ENCODE assay signal across 11 cellular contexts in genomic region chr16:10983175-10983558, GRCh38. TPM values are rescaled to one million over a fixed set of nuclear protein-coding genes. Genes with fewer than 3 reads are reported as not detected.
A peak's percentile ranks its signal among the peaks of the same experiment; 100 is the strongest.
DNase-seq lines count a peak whose midpoint lies in the region; ATAC-seq, FAIRE-seq and TF ChIP-seq lines count a peak whose summit lies in the region.
"Had no signal": no experiment of that assay in that cellular context is flagged by ENCODE, and none has a peak within 500 bp of the region (broad histone marks: within the 10 kb centered on the region; RNA-seq: fewer than 3 reads in every experiment).

No MANE protein-coding gene starts in this region.

- no peak for DNase-seq in activated CD8-positive, alpha-beta memory T cell treated with anti-CD3 and anti-CD28 coated beads, Interleukin-2, amount 10 ng/mL, durations not matched to agents 7 days and 5 days
- DNase-seq in activated CD8-positive, alpha-beta memory T cell treated with anti-CD3 and anti-CD28 coated beads for 24 hours: no peak
- DNase-seq in GM19239 (ENCODE audit: insufficient read length, low spot score) (no peak), memory B cell (ENCODE audit: low spot score in 2 of 2) (no peak), DMS114 treated with DMSO at 0.1 percent for 48 hours (lab: John Stamatoyannopoulos, UW; ENCODE audit: unreplicated experiment) (no peak), osteocyte (ENCODE audit: extremely low spot score, unreplicated experiment) (no peak)
- DNase-seq: islet precursor cell had no signal

- H3K4me2 ChIP-seq in OCI-LY3 (ENCODE audit: low read length): peak overlapping the region; percentile 84

- TF ChIP-seq CTCF in OCI-LY3 (IDR thresholded peaks at IDR 0.05; ENCODE audit: low read depth, low read length): peak; percentile 55
- no peak for TF ChIP-seq CTCF in osteocyte (IDR thresholded peaks at IDR 0.05)

- H3K27ac Mint-ChIP-seq in activated CD8-positive, alpha-beta memory T cell treated with anti-CD3 and anti-CD28 coated beads, Interleukin-2, amount 10 ng/mL, durations not matched to agents 7 days and 5 days: peak overlapping the region; percentile 81
- H3K27ac Mint-ChIP-seq in memory B cell (peak overlapping the region; percentile 50), osteocyte (ENCODE audit: unreplicated experiment) (no peak overlapping the region)
- H3K27ac Mint-ChIP-seq: CD8-positive, alpha-beta T cell had no signal

- H4K20me1 ChIP-seq in OCI-LY3 (ENCODE audit: insufficient read depth, low read length): no peaks in the 10 kb centered on the region

- peaks cover 12% of the 10 kb centered on the region for H3K36me3 ChIP-seq in OCI-LY3 (replicated peaks; ENCODE audit: low read depth, low read length)

- peaks cover 85% of the 10 kb centered on the region for H3K4me1 Mint-ChIP-seq in activated CD8-positive, alpha-beta memory T cell treated with anti-CD3 and anti-CD28 coated beads, Interleukin-2, amount 10 ng/mL, durations not matched to agents 7 days and 5 days
- H3K4me1 Mint-ChIP-seq in memory B cell (peaks cover 32% of the 10 kb centered on the region), osteocyte (ENCODE audit: unreplicated experiment) (peaks cover 3% of the 10 kb centered on the region)

- peak; percentile 26 for FAIRE-seq in GM19239 (lab: Jason Lieb, UNC)

- H2AFZ ChIP-seq in OCI-LY3 (ENCODE audit: low read depth, low read length): no peak overlapping the region

- H3K27ac ChIP-seq in OCI-LY3 (ENCODE audit: low read length): peak overlapping the region; percentile 92
- H3K27ac ChIP-seq: epithelial cell of prostate had no signal

- peak overlapping the region; percentile 74 for H3K9ac ChIP-seq in OCI-LY3 (ENCODE audit: low read length)

- H3K4me3 ChIP-seq in OCI-LY3 (ENCODE audit: low read length): peak overlapping the region; percentile 73

- H3K79me2 ChIP-seq in OCI-LY3 (ENCODE audit: low read length): no peaks in the 10 kb centered on the region

- H3K27me3 Mint-ChIP-seq in activated CD8-positive, alpha-beta memory T cell treated with anti-CD3 and anti-CD28 coated beads, Interleukin-2, amount 10 ng/mL, durations not matched to agents 7 days and 5 days: no peaks in the 10 kb centered on the region
- H3K27me3 Mint-ChIP-seq in memory B cell: no peaks in the 10 kb centered on the region
- H3K27me3 Mint-ChIP-seq in osteocyte (ENCODE audit: unreplicated experiment): no peaks in the 10 kb centered on the region

- no peaks in the 10 kb centered on the region for H3K9me3 ChIP-seq in OCI-LY3 (ENCODE audit: insufficient read depth, low read length)

- no peaks in the 10 kb centered on the region for H3K9me3 Mint-ChIP-seq in activated CD8-positive, alpha-beta memory T cell treated with anti-CD3 and anti-CD28 coated beads, Interleukin-2, amount 10 ng/mL, durations not matched to agents 7 days and 5 days (ENCODE audit: low read depth)
- no peaks in the 10 kb centered on the region for H3K9me3 Mint-ChIP-seq in memory B cell
- no peaks in the 10 kb centered on the region for H3K9me3 Mint-ChIP-seq in osteocyte (ENCODE audit: unreplicated experiment)
- H3K9me3 Mint-ChIP-seq: CD8-positive, alpha-beta T cell had no signal

- H3K4me1 ChIP-seq in OCI-LY3 (ENCODE audit: low read length): peaks cover 90% of the 10 kb centered on the region

- CTCF ChIA-PET in activated CD8-positive, alpha-beta memory T cell treated with anti-CD3 and anti-CD28 coated beads, Interleukin-2, amount 10 ng/mL, durations not matched to agents 7 days and 5 days (lab: Charles Lee): interaction anchor here (1.1 to 4.7 kb wide), 17 partner anchors 10 to 373 kb away, joined by 3 to 45 read pairs (median 5); partner anchors contain the start of gene SOCS1

- peaks cover 37% of the 10 kb centered on the region for H3K36me3 Mint-ChIP-seq in activated CD8-positive, alpha-beta memory T cell treated with anti-CD3 and anti-CD28 coated beads, Interleukin-2, amount 10 ng/mL, durations not matched to agents 7 days and 5 days
- H3K36me3 Mint-ChIP-seq in memory B cell (peaks cover 15% of the 10 kb centered on the region), osteocyte (ENCODE audit: unreplicated experiment) (peaks cover 23% of the 10 kb centered on the region)

- peak overlapping the region; percentile 58 for H3K4me3 Mint-ChIP-seq in activated CD8-positive, alpha-beta memory T cell treated with anti-CD3 and anti-CD28 coated beads, Interleukin-2, amount 10 ng/mL, durations not matched to agents 7 days and 5 days
- H3K4me3 Mint-ChIP-seq in memory B cell (no peak overlapping the region), osteocyte (ENCODE audit: unreplicated experiment) (no peak overlapping the region)
- H3K4me3 Mint-ChIP-seq: CD8-positive, alpha-beta T cell had no signal

- H3K27me3 ChIP-seq in OCI-LY3 (ENCODE audit: low read depth, low read length): no peaks in the 10 kb centered on the region

- no peak for ATAC-seq in activated CD8-positive, alpha-beta memory T cell treated with anti-CD3 and anti-CD28 coated beads, Interleukin-2, amount 10 ng/mL, durations not matched to agents 7 days and 5 days
- ATAC-seq in memory B cell (ENCODE audit: low read depth) (peak; percentile 15), HG02610 (IDR thresholded peaks at IDR 0.05; ENCODE audit: unreplicated experiment) (no peak)
- ATAC-seq: CD8-positive, alpha-beta T cell had no signal

RNA-seq across cellular contexts. Expression of gene CLEC16A, which starts 38.8 kb away (rescaled TPM):
- 10 to 100 TPM; 36.5 to 55.9 TPM for total RNA-seq in activated CD8-positive, alpha-beta memory T cell treated with anti-CD3 and anti-CD28 coated beads, Interleukin-2, amount 10 ng/mL, durations not matched to agents 7 days and 5 days
- 22.1 and 24.0 TPM in 2 replicates for total RNA-seq in osteocyte

RNA-seq across cellular contexts. Expression of gene DEXI, which starts 40.9 kb away (rescaled TPM):
- 10 to 100 TPM; 23.3 to 30.8 TPM for total RNA-seq in activated CD8-positive, alpha-beta memory T cell treated with anti-CD3 and anti-CD28 coated beads, Interleukin-2, amount 10 ng/mL, durations not matched to agents 7 days and 5 days
- total RNA-seq in osteocyte: 32.4 and 35.8 TPM in 2 replicates
